8 cellular contexts compared by ENCODE assay signal in genomic region chr5:34957857-34958690, GRCh38. TPM values are rescaled to one million over a fixed set of nuclear protein-coding genes. Genes with fewer than 3 reads are reported as not detected.
A peak's percentile ranks its signal among the peaks of the same experiment; 100 is the strongest.
DNase-seq lines count a peak whose midpoint lies in the region; ATAC-seq and TF ChIP-seq lines count a peak whose summit lies in the region.

No MANE protein-coding gene starts in this region.

- no peaks in the 10 kb centered on the region for H3K27me3 ChIP-seq in gastrocnemius medialis

- no peak overlapping the region for H3K4me3 ChIP-seq in coronary artery
- no peak overlapping the region for H3K4me3 ChIP-seq in gastrocnemius medialis

- peaks cover 26% of the 10 kb centered on the region for H3K36me3 Mint-ChIP-seq in brain

- no peaks in the 10 kb centered on the region for H3K9me3 ChIP-seq in gastrocnemius medialis

- no peaks in the 10 kb centered on the region for H3K4me1 ChIP-seq in gastrocnemius medialis

- intact Hi-C loops in gastrocnemius medialis (cut with DNase I; ENCODE audit: low total_unique reads) = no loop called here

- no peaks in the 10 kb centered on the region for H3K27me3 Mint-ChIP-seq in brain

- peaks cover 0 to 25% of the 10 kb centered on the region in 2 donors for H3K36me3 ChIP-seq in gastrocnemius medialis

- ATAC-seq in GM19467 (IDR thresholded peaks at IDR 0.05; ENCODE audit: unreplicated experiment) (peak; percentile 49), left lobe of liver (peak; percentile 93), gastrocnemius medialis (no peak)

- peak overlapping the region in 2 of 5 experiments; percentile 21 to 58 for H3K27ac Mint-ChIP-seq in brain

- peak; percentile 60 to 74 for TF ChIP-seq CTCF in brain (conservative IDR thresholded peaks at IDR 0.05)
- no peak for TF ChIP-seq CTCF in coronary artery (IDR thresholded peaks at IDR 0.05)
- peak in 1 of 5 experiments; percentile 28 for TF ChIP-seq CTCF in gastrocnemius medialis (IDR thresholded peaks at IDR 0.05 in 4 of 5, conservative IDR thresholded peaks at IDR 0.05 in 1 of 5)

- peaks cover 6% of the 10 kb centered on the region for H3K4me1 Mint-ChIP-seq in brain

- DNase-seq in DMS114 treated with DMSO at 0.1 percent for 48 hours (lab: John Stamatoyannopoulos, UW; ENCODE audit: unreplicated experiment) = peak; percentile 31
- DNase-seq in NCI-H1694 (lab: John Stamatoyannopoulos, UW) = peak; percentile 11
- DNase-seq in left lobe of liver (ENCODE audit: low spot score) = no peak
- DNase-seq in NCI-H1436 treated with DMSO at 0.1 percent for 48 hours (lab: John Stamatoyannopoulos, UW) = no peak
- no peak for DNase-seq in coronary artery (ENCODE audit: low spot score)
- DNase-seq in gastrocnemius medialis = no peak

- H3K4me3 Mint-ChIP-seq in brain = no peak overlapping the region

- no peak for TF ChIP-seq POLR2A in gastrocnemius medialis (IDR thresholded peaks at IDR 0.05)

- H3K27ac ChIP-seq in coronary artery (no peak overlapping the region), gastrocnemius medialis (no peak overlapping the region)

- in situ Hi-C loops in gastrocnemius medialis (cut with MboI; ENCODE audit: low sequenced_read_pairs in 4 of 4) = no loop called here

- no peaks in the 10 kb centered on the region for H3K9me3 Mint-ChIP-seq in brain

RNA-seq across cellular contexts. Expression of gene DNAJC21, which starts 28.7 kb away (rescaled TPM):
- 16.2 TPM for polyA plus RNA-seq in brain (ENCODE audit: insufficient read depth, low read depth, low replicate concordance)
- total RNA-seq in left lobe of liver = 18.5 TPM
- 10 to 100 TPM; 40.9 to 81.7 (median 74.7) TPM for total RNA-seq in gastrocnemius medialis

RNA-seq across cellular contexts. Expression of gene BRIX1, which starts 42.6 kb away (rescaled TPM):
- 23.5 TPM for polyA plus RNA-seq in brain (ENCODE audit: insufficient read depth, low read depth, low replicate concordance)
- total RNA-seq in left lobe of liver (4.6 TPM), gastrocnemius medialis (10 to 100 TPM in 3 of 4 donors, 1 to 10 TPM in 1; 9.2 to 15.7 (median 12.0) TPM)

RNA-seq across cellular contexts. Expression of gene RAD1, which starts 42.8 kb away (rescaled TPM):
- 44.2 TPM for polyA plus RNA-seq in brain (ENCODE audit: insufficient read depth, low read depth, low replicate concordance)
- total RNA-seq in left lobe of liver = 5.7 TPM
- 10 to 100 TPM in 3 of 4 donors, 1 to 10 TPM in 1; 7.8 to 21.2 (median 18.1) TPM for total RNA-seq in gastrocnemius medialis

Comparison
In these comparisons a context has a peak if more than half of its experiments do, and no peak if none do; other contexts are left out.
1. DNase-seq: peak in DMS114 treated with DMSO at 0.1 percent for 48 hours (single experiment) and NCI-H1694 (single experiment); none in left lobe of liver (single experiment), NCI-H1436 treated with DMSO at 0.1 percent for 48 hours (single experiment), coronary artery (single experiment) and gastrocnemius medialis (0 of 2).
2. ATAC-seq: peak in GM19467 (single experiment) and left lobe of liver (single experiment); none in gastrocnemius medialis (0 of 2).